ENCODE assay signal across 8 cellular contexts in the genomic region with DNA sequence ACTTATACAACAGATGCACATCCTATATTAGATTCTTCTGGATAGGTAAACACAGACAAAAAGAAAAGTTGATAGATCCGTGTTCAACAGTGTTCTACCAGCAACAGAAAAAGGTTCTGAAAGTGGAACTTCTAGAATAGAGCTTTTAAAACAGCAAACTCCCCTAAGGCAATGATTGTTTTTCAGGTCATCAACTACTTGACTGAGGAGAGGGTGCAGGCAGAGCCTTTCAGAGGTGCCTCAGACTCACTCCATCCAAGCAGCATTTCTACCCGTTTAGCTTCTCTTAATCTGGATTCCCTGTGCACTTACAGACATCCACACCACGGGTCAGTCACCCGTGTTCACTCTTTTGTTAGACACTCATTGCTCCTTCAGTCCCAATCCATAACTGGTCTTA. TPM values are rescaled to one million over a fixed set of nuclear protein-coding genes. Genes with fewer than 3 reads are reported as not detected.
DNase-seq lines count a peak whose midpoint lies in the region; ATAC-seq, FAIRE-seq and TF ChIP-seq lines count a peak whose summit lies in the region.

No MANE protein-coding gene starts in this region.

- H3K27ac ChIP-seq in astrocyte (ENCODE audit: low read depth, low read length) (no peak overlapping the region), ovary (no peak overlapping the region)

- H3K4me3 Mint-ChIP-seq in CD14-positive monocyte (no peak overlapping the region), astrocyte (ENCODE audit: unreplicated experiment) (peak overlapping the region; percentile 47)

- peaks cover 67% of the 10 kb centered on the region for H3K79me2 ChIP-seq in astrocyte (ENCODE audit: insufficient read depth, low read length)

- H3K4me1 Mint-ChIP-seq in CD14-positive monocyte (peaks cover 3% of the 10 kb centered on the region), astrocyte (ENCODE audit: low read depth, unreplicated experiment) (peaks cover 43% of the 10 kb centered on the region)

- no peak overlapping the region for H2AFZ ChIP-seq in astrocyte (ENCODE audit: low read depth, low read length)

- 76 to 90% (median 82%) methylated on average over 4 of the region's 4 CpGs for WGBS in ovary, 3 donors

- peak; percentile 41 for ATAC-seq in GM19043 (IDR thresholded peaks at IDR 0.05; ENCODE audit: low read depth, unreplicated experiment)
- ATAC-seq in HG03064 (IDR thresholded peaks at IDR 0.05; ENCODE audit: low read depth, unreplicated experiment): peak; percentile 41

- H3K9me3 Mint-ChIP-seq in CD14-positive monocyte (peaks cover 0 to 2% (median 0%) of the 10 kb centered on the region in 7 donors), astrocyte (ENCODE audit: unreplicated experiment) (no peaks in the 10 kb centered on the region)

- H3K9me3 ChIP-seq in astrocyte (ENCODE audit: insufficient read depth, low read depth, low read length) (no peaks in the 10 kb centered on the region), ovary (no peaks in the 10 kb centered on the region)

- no peak for TF ChIP-seq POLR2A in ovary (IDR thresholded peaks at IDR 0.05)

- H3K4me2 ChIP-seq in astrocyte (ENCODE audit: low read length): peak overlapping the region; percentile 52

- intact Hi-C loops in CD14-positive monocyte (cut with micrococcal nuclease): no loop called here
- intact Hi-C loops in ovary (cut with DNase I): no loop called here

- DNase-seq in CD14-positive monocyte (ENCODE audit: low spot score) (no peak), astrocyte (ENCODE audit: low read depth) (no peak), NCI-H128 (lab: John Stamatoyannopoulos, UW; ENCODE audit: unreplicated experiment) (no peak), SHP77 treated with DMSO at 0.1 percent for 48 hours (lab: John Stamatoyannopoulos, UW) (no peak), NCI-H2081 (lab: John Stamatoyannopoulos, UW) (no peak), ovary (no peak)

- H3K4me1 ChIP-seq in astrocyte (ENCODE audit: insufficient read depth, low read length) (peaks cover 46% of the 10 kb centered on the region), ovary (ENCODE audit: insufficient read depth) (peaks cover 13% of the 10 kb centered on the region)

- H3K36me3 Mint-ChIP-seq in CD14-positive monocyte: peaks cover 35 to 42% of the 10 kb centered on the region in 2 donors
- peaks cover 6% of the 10 kb centered on the region for H3K36me3 Mint-ChIP-seq in astrocyte (ENCODE audit: low read depth, unreplicated experiment)

- no peak for TF ChIP-seq EP300 in ovary (IDR thresholded peaks at IDR 0.05)

- peaks cover 39% of the 10 kb centered on the region for H4K20me1 ChIP-seq in astrocyte (ENCODE audit: insufficient read depth, low read length)

- H3K4me3 ChIP-seq in astrocyte (ENCODE audit: insufficient read depth, low read depth, low read length) (no peak overlapping the region), ovary (no peak overlapping the region)

- no peak for FAIRE-seq in astrocyte (lab: Jason Lieb, UNC)

- H3K27ac Mint-ChIP-seq in CD14-positive monocyte (peak overlapping the region in 5 of 7 donors; percentile 47 to 90 (median 85)), astrocyte (ENCODE audit: unreplicated experiment) (peak overlapping the region; percentile 43)

- H3K27me3 Mint-ChIP-seq in CD14-positive monocyte (ENCODE audit: low read depth in 3 of 3): peaks cover 0 to 2% (median 0%) of the 10 kb centered on the region in 3 donors
- H3K27me3 Mint-ChIP-seq in astrocyte (ENCODE audit: low read depth, unreplicated experiment): no peaks in the 10 kb centered on the region

- H3K36me3 ChIP-seq in astrocyte (ENCODE audit: insufficient read depth, low read length) (no peaks in the 10 kb centered on the region), ovary (no peaks in the 10 kb centered on the region)

- H3K27me3 ChIP-seq in astrocyte (ENCODE audit: insufficient read depth, low read length) (no peaks in the 10 kb centered on the region), ovary (no peaks in the 10 kb centered on the region)

- TF ChIP-seq CTCF in CD14-positive monocyte (IDR thresholded peaks at IDR 0.05): no peak
- TF ChIP-seq CTCF in astrocyte (IDR thresholded peaks at IDR 0.05; ENCODE audit: insufficient read depth, low read depth, low read length): no peak
- TF ChIP-seq CTCF in ovary (IDR thresholded peaks at IDR 0.05): no peak

- no peak overlapping the region for H3K9ac ChIP-seq in astrocyte (ENCODE audit: low read length)

RNA-seq across cellular contexts. Expression of a gene that starts 28.9 kb away (rescaled TPM):
- 100 to 1,000 TPM in 1 of 2 donors, 10 to 100 TPM in 1; 88.4 to 114 TPM for polyA plus RNA-seq in CD14-positive monocyte
- 167 and 168 TPM in 2 replicates for total RNA-seq in astrocyte
- total RNA-seq in ovary: 100 to 1,000 TPM in 1 of 7 donors, 10 to 100 TPM in 6; 54.8 to 116 (median 72.7) TPM
- 10 to 100 TPM; 37.2 to 94.3 TPM for polyA plus RNA-seq in ovary
